ENCODE assay signal across 1 cellular context in the genomic region with DNA sequence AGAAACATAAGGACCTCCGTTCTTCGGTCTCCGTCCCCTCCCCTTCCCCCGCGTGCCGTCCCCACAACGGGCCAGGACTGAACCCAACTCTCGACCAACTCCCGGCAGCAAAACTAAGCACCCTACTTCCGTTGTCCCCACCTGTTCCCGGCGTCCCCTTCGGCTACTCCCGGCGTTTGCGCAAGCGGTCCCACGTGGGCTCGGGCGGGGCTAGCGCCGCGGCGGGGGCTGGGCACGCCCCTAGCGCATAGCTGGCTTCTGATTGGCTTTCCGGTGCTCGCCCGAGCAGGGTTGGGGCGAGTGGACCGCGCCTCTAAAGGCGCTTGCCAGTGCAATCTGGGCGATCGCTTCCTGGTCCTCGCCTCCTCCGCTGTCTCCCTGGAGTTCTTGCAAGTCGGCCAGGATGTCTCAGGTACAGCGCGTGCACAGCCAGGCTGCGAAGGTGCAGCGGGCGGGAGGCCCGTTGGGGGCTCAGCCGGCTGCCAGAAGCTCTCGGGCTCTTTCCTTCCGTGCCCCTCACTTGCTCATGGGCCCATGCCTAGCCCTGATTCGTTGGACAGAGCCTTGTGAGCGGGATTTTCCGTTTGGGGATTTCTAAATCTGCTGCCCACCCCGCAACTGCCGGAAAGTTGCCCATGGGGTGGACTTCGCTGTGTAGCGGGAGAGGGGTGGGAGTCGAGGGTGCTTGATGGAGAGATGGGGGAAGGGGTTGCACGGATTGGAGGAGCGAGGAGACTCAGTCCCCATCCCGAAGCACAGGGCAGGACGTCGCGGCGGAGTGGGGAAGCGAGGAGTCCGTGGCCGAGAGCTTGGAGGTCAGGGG.
TF ChIP-seq lines count a peak whose summit lies in the region.

TSS of gene C2orf76 (minus strand) at position 186 of the 823 bp plus-strand sequence. CDS start 26,875 bp downstream, outside the sequence.
TSS of gene DBI (plus strand) at position 329 of the 823 bp plus-strand sequence. CDS start at position 404, 75 bp downstream.

TF ChIP-seq in HepG2, 621 proteins besides CTCF, POLR2A, EP300 and RAD21 (continued from another document and continues in another):
- TF ChIP-seq ZNF609 (CRISPR knock-in tag; IDR thresholded peaks at IDR 0.05; ENCODE audit: borderline replicate concordance) (peak; percentile 73), TBL1XR1 (IDR thresholded peaks at IDR 0.05; ENCODE audit: borderline replicate concordance, low read length, partially characterized antibody) (peak; percentile 34), IKZF4 (CRISPR knock-in tag; IDR thresholded peaks at IDR 0.05; ENCODE audit: borderline replicate concordance, low read depth, not compliant biosample characterization) (peak; percentile 45), AHR (CRISPR knock-in tag; IDR thresholded peaks at IDR 0.05) (peak; percentile 95; the same call in 1 of the 2 replicates), TCF7L2 (IDR thresholded peaks at IDR 0.05; ENCODE audit: low read depth, low read length) (no peak), THAP7 (CRISPR knock-in tag; IDR thresholded peaks at IDR 0.05) (peak; percentile 36; the same call in 1 of the 2 replicates), IRF2 (CRISPR knock-in tag; IDR thresholded peaks at IDR 0.05) (peak; percentile 95), TEAD3 (CRISPR knock-in tag; optimal IDR thresholded peaks at IDR 0.05; ENCODE audit: borderline replicate concordance) (peak; percentile 82), NCOA2 (CRISPR knock-in tag; IDR thresholded peaks at IDR 0.05) (peak; percentile 82), WIZ (CRISPR knock-in tag; IDR thresholded peaks at IDR 0.05) (peak; percentile 68), MAF1 (CRISPR knock-in tag; IDR thresholded peaks at IDR 0.05; ENCODE audit: borderline replicate concordance) (peak; percentile 34; the same call in 1 of the 2 replicates), ZNF333 (CRISPR knock-in tag; IDR thresholded peaks at IDR 0.05; ENCODE audit: borderline replicate concordance) (no peak), ZBTB20 (CRISPR knock-in tag; IDR thresholded peaks at IDR 0.05; ENCODE audit: borderline replicate concordance, low read depth) (peak; percentile 86), YY1 (IDR thresholded peaks at IDR 0.05; ENCODE audit: insufficient read depth, insufficient replicate concordance, low read depth, low read length) (peak; percentile 72), ZNF768 (CRISPR knock-in tag; IDR thresholded peaks at IDR 0.05) (peak; percentile 76; the same call in 1 of the 2 replicates), CCAR2 (optimal IDR thresholded peaks at IDR 0.05; ENCODE audit: low read depth, low read length) (no peak), NBN (conservative IDR thresholded peaks at IDR 0.05) (no peak), GABPA (IDR thresholded peaks at IDR 0.05; ENCODE audit: low read depth, low read length) (peak; percentile 63), GABPA (CRISPR knock-in tag; IDR thresholded peaks at IDR 0.05; ENCODE audit: low read depth) (peak; percentile 88), CREM (IDR thresholded peaks at IDR 0.05) (peak; percentile 49; the same call in 1 of the 2 replicates), CREM (CRISPR knock-in tag; IDR thresholded peaks at IDR 0.05) (no peak), RXRA (CRISPR knock-in tag; IDR thresholded peaks at IDR 0.05) (peak; percentile 86; the same call in 1 of the 2 replicates), MNT (IDR thresholded peaks at IDR 0.05) (peak; percentile 94), NFRKB (IDR thresholded peaks at IDR 0.05) (no peak), ZFP36 (IDR thresholded peaks at IDR 0.05; ENCODE audit: borderline replicate concordance, low read depth, low read length, partially characterized antibody) (no peak), ZNF782 (CRISPR knock-in tag; IDR thresholded peaks at IDR 0.05; ENCODE audit: borderline replicate concordance) (peak; percentile 19; the same call in 1 of the 2 replicates), ZNF766 (CRISPR knock-in tag; IDR thresholded peaks at IDR 0.05; ENCODE audit: borderline replicate concordance) (no peak), SAFB2 (CRISPR knock-in tag; IDR thresholded peaks at IDR 0.05; ENCODE audit: borderline replicate concordance, low read depth) (no peak; the same call in none of the 2 replicates), ZNF569 (CRISPR knock-in tag; IDR thresholded peaks at IDR 0.05; ENCODE audit: borderline replicate concordance) (peak; percentile 83; the same call in 1 of the 2 replicates)
- TF ChIP-seq, protein P1, sequence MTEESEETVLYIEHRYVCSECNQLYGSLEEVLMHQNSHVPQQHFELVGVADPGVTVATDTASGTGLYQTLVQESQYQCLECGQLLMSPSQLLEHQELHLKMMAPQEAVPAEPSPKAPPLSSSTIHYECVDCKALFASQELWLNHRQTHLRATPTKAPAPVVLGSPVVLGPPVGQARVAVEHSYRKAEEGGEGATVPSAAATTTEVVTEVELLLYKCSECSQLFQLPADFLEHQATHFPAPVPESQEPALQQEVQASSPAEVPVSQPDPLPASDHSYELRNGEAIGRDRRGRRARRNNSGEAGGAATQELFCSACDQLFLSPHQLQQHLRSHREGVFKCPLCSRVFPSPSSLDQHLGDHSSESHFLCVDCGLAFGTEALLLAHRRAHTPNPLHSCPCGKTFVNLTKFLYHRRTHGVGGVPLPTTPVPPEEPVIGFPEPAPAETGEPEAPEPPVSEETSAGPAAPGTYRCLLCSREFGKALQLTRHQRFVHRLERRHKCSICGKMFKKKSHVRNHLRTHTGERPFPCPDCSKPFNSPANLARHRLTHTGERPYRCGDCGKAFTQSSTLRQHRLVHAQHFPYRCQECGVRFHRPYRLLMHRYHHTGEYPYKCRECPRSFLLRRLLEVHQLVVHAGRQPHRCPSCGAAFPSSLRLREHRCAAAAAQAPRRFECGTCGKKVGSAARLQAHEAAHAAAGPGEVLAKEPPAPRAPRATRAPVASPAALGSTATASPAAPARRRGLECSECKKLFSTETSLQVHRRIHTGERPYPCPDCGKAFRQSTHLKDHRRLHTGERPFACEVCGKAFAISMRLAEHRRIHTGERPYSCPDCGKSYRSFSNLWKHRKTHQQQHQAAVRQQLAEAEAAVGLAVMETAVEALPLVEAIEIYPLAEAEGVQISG (CRISPR knock-in tag; IDR thresholded peaks at IDR 0.05) = peak; percentile 92
- TF ChIP-seq, protein P2, sequence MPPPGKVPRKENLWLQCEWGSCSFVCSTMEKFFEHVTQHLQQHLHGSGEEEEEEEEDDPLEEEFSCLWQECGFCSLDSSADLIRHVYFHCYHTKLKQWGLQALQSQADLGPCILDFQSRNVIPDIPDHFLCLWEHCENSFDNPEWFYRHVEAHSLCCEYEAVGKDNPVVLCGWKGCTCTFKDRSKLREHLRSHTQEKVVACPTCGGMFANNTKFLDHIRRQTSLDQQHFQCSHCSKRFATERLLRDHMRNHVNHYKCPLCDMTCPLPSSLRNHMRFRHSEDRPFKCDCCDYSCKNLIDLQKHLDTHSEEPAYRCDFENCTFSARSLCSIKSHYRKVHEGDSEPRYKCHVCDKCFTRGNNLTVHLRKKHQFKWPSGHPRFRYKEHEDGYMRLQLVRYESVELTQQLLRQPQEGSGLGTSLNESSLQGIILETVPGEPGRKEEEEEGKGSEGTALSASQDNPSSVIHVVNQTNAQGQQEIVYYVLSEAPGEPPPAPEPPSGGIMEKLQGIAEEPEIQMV (CRISPR knock-in tag; IDR thresholded peaks at IDR 0.05; ENCODE audit: low read depth) = peak; percentile 21; the same call in 1 of the 2 replicates
- TF ChIP-seq, protein P3, sequence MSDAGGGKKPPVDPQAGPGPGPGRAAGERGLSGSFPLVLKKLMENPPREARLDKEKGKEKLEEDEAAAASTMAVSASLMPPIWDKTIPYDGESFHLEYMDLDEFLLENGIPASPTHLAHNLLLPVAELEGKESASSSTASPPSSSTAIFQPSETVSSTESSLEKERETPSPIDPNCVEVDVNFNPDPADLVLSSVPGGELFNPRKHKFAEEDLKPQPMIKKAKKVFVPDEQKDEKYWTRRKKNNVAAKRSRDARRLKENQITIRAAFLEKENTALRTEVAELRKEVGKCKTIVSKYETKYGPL (CRISPR knock-in tag; IDR thresholded peaks at IDR 0.05) = no peak; the same call in 1 of the 2 replicates
- TF ChIP-seq, protein P4, sequence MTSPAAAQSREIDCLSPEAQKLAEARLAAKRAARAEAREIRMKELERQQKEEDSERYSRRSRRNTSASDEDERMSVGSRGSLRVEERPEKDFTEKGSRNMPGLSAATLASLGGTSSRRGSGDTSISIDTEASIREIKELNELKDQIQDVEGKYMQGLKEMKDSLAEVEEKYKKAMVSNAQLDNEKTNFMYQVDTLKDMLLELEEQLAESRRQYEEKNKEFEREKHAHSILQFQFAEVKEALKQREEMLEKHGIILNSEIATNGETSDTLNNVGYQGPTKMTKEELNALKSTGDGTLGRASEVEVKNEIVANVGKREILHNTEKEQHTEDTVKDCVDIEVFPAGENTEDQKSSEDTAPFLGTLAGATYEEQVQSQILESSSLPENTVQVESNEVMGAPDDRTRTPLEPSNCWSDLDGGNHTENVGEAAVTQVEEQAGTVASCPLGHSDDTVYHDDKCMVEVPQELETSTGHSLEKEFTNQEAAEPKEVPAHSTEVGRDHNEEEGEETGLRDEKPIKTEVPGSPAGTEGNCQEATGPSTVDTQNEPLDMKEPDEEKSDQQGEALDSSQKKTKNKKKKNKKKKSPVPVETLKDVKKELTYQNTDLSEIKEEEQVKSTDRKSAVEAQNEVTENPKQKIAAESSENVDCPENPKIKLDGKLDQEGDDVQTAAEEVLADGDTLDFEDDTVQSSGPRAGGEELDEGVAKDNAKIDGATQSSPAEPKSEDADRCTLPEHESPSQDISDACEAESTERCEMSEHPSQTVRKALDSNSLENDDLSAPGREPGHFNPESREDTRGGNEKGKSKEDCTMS (CRISPR knock-in tag; conservative IDR thresholded peaks at IDR 0.05) = no peak
- TF ChIP-seq, protein P5, sequence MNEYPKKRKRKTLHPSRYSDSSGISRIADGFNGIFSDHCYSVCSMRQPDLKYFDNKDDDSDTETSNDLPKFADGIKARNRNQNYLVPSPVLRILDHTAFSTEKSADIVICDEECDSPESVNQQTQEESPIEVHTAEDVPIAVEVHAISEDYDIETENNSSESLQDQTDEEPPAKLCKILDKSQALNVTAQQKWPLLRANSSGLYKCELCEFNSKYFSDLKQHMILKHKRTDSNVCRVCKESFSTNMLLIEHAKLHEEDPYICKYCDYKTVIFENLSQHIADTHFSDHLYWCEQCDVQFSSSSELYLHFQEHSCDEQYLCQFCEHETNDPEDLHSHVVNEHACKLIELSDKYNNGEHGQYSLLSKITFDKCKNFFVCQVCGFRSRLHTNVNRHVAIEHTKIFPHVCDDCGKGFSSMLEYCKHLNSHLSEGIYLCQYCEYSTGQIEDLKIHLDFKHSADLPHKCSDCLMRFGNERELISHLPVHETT (CRISPR knock-in tag; conservative IDR thresholded peaks at IDR 0.05) = peak; percentile 81
- TF ChIP-seq, protein P6, sequence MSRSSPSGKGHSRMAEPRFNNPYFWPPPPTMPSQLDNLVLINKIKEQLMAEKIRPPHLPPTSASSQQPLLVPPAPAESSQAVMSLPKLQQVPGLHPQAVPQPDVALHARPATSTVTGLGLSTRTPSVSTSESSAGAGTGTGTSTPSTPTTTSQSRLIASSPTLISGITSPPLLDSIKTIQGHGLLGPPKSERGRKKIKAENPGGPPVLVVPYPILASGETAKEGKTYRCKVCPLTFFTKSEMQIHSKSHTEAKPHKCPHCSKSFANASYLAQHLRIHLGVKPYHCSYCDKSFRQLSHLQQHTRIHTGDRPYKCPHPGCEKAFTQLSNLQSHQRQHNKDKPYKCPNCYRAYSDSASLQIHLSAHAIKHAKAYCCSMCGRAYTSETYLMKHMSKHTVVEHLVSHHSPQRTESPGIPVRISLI (CRISPR knock-in tag; IDR thresholded peaks at IDR 0.05; ENCODE audit: borderline replicate concordance) = no peak; the same call in 1 of the 2 replicates
